25 cellular contexts compared by ENCODE assay signal in the genomic region with DNA sequence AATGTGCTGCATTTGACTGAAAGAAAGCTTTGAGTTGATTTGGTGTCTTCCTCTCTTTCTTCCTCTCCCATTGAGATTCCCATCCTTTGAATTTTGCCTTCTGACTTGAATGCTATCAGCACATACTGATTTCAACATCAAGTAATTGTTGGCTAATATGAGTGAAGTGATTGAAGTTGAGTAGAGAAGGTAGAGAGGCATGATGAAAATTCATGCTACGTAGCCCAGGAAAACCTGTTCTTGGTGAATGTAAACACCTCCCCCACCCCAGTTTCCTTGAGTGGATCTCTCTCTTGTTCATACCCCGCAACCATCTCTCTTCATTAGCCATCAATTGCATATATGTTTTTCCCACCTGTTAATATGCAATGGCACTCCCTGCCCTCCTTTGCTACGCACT.
"Had no signal": no experiment of that assay in that cellular context is flagged by ENCODE, and none has a peak within 500 bp of the region (broad histone marks: within the 10 kb centered on the region; RNA-seq: fewer than 3 reads in every experiment).

No MANE protein-coding gene starts in this region.

- H3K4me3 Mint-ChIP-seq: dendritic cell treated with granulocyte-macrophage colony-stimulating factor and Interleukin-4, amounts not matched to agents 40 ng/mL and 50 ng/mL, for 4 days; effector memory CD8-positive, alpha-beta T cell; endodermal cell had no signal

- H3K4me1 ChIP-seq: colonic mucosa, esophagus muscularis mucosa, esophagus squamous epithelium, foreskin keratinocyte, gastrocnemius medialis, gastroesophageal sphincter, heart left ventricle had no signal

- H3K9me3 ChIP-seq: colonic mucosa, esophagus muscularis mucosa, esophagus squamous epithelium, gastrocnemius medialis, gastroesophageal sphincter, heart left ventricle, heart right ventricle had no signal

- H3K27me3 Mint-ChIP-seq: dendritic cell treated with granulocyte-macrophage colony-stimulating factor and Interleukin-4, amounts not matched to agents 40 ng/mL and 50 ng/mL, for 4 days had no signal

- H3K27ac ChIP-seq: colonic mucosa, coronary artery, dorsolateral prefrontal cortex, epithelial cell of prostate, esophagus muscularis mucosa, esophagus squamous epithelium, foreskin keratinocyte, gastrocnemius medialis, gastroesophageal sphincter, heart left ventricle, heart right ventricle had no signal

- DNase-seq: colonic mucosa; cortex of kidney; dermis blood vessel endothelial cell; dorsolateral prefrontal cortex; effector CD4-positive, alpha-beta T cell; effector CD8-positive, alpha-beta T cell; effector memory CD4-positive, alpha-beta T cell; effector memory CD8-positive, alpha-beta T cell; endodermal cell; erythroblast; esophagus squamous epithelium; foreskin fibroblast; foreskin keratinocyte; foreskin melanocyte; gastrocnemius medialis; glutamatergic neuron; head of caudate nucleus; heart left ventricle; heart right ventricle had no signal

- H3K4me3 ChIP-seq: colonic mucosa, coronary artery, dorsolateral prefrontal cortex, esophagus muscularis mucosa, esophagus squamous epithelium, gastrocnemius medialis, gastroesophageal sphincter, heart left ventricle, heart right ventricle had no signal

- H3K27ac Mint-ChIP-seq: dendritic cell treated with granulocyte-macrophage colony-stimulating factor and Interleukin-4, amounts not matched to agents 40 ng/mL and 50 ng/mL, for 4 days; effector memory CD8-positive, alpha-beta T cell; endodermal cell had no signal

- ATAC-seq: effector memory CD8-positive, alpha-beta T cell; esophagus mucosa; foreskin keratinocyte; gastrocnemius medialis; gastroesophageal sphincter; heart left ventricle; heart right ventricle had no signal

- H3K27me3 ChIP-seq: colonic mucosa, esophagus muscularis mucosa, foreskin keratinocyte, gastrocnemius medialis, gastroesophageal sphincter had no signal

- H3K36me3 ChIP-seq: colonic mucosa, esophagus muscularis mucosa, esophagus squamous epithelium, gastrocnemius medialis, gastroesophageal sphincter, heart left ventricle, heart right ventricle had no signal

- H3K9me3 Mint-ChIP-seq: dendritic cell treated with granulocyte-macrophage colony-stimulating factor and Interleukin-4, amounts not matched to agents 40 ng/mL and 50 ng/mL, for 4 days; effector memory CD8-positive, alpha-beta T cell; endodermal cell had no signal
